In the genomic region with DNA sequence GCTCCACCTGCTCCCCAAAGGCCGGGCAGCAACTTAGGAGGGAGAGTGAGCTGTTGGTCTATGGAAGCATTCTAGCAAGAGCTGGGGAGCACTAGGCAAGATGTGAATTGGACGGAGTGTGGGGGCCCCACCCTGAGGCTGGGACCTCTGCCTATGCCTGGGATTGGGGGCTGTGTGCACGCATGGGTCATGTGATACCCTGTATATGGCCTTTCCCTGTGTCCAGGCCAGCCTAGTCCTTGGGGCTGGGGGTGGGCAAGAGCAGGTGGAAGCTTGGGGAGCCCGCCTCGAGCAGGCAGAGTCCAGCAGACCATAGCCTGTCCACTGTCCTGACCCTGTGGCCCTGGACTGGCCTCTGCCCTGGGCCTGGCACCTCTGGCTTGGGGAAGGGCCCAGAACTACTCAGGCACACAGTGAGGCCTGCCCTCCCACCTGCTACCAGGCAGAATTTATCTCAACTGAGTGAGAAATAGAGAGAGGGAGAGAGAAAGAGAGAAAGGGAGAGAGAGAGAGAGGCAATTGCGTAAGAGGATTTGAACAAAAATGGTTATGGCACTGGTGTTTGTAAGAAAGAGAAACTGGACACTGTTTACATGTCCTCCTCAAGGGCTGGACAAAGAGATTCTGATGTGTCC, we compare ENCODE assay signal across 1 cellular context.
TF ChIP-seq lines count a peak whose summit lies in the region.

No MANE protein-coding gene starts in this region.

TF ChIP-seq in HepG2, 621 proteins besides CTCF, POLR2A, EP300 and RAD21 (continued from another document and continues in another):
- no peak for TF ChIP-seq CSRNP2 (CRISPR knock-in tag; conservative IDR thresholded peaks at IDR 0.05; ENCODE audit: low read depth)
- no peak for TF ChIP-seq PCBP2 (optimal IDR thresholded peaks at IDR 0.05; ENCODE audit: low read depth, low read length, poor library complexity, severe bottlenecking)
- no peak for TF ChIP-seq ZNF660 (CRISPR knock-in tag; IDR thresholded peaks at IDR 0.05; ENCODE audit: borderline replicate concordance, low read depth)
- TF ChIP-seq ZNF232 (CRISPR knock-in tag; IDR thresholded peaks at IDR 0.05; ENCODE audit: borderline replicate concordance): 0 out of 2 replicates have a peak, but pooled peaks have one; percentile 24
- no peak for TF ChIP-seq RBFOX2 (IDR thresholded peaks at IDR 0.05; ENCODE audit: low read depth, low read length)
- no peak; the same call in 1 of the 2 replicates for TF ChIP-seq SPEN (CRISPR knock-in tag; IDR thresholded peaks at IDR 0.05; ENCODE audit: low read depth)
- TF ChIP-seq TEF (CRISPR knock-in tag; IDR thresholded peaks at IDR 0.05): no peak
- TF ChIP-seq NRL (CRISPR knock-in tag; IDR thresholded peaks at IDR 0.05; ENCODE audit: borderline replicate concordance): peak; percentile 74; the same call in 1 of the 2 replicates
- TF ChIP-seq TMF1 (CRISPR knock-in tag; IDR thresholded peaks at IDR 0.05; ENCODE audit: low read depth): no peak
- TF ChIP-seq, protein P1, sequence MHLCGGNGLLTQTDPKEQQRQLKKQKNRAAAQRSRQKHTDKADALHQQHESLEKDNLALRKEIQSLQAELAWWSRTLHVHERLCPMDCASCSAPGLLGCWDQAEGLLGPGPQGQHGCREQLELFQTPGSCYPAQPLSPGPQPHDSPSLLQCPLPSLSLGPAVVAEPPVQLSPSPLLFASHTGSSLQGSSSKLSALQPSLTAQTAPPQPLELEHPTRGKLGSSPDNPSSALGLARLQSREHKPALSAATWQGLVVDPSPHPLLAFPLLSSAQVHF (CRISPR knock-in tag; IDR thresholded peaks at IDR 0.05): no peak
- 0 out of 2 replicates have a peak, but pooled peaks have one; percentile 21 for TF ChIP-seq FOXK1 (CRISPR knock-in tag; IDR thresholded peaks at IDR 0.05; ENCODE audit: borderline replicate concordance, low read depth)
- no peak for TF ChIP-seq ARNT2 (CRISPR knock-in tag; IDR thresholded peaks at IDR 0.05; ENCODE audit: low read depth)
- TF ChIP-seq ZNF766 (CRISPR knock-in tag; IDR thresholded peaks at IDR 0.05; ENCODE audit: borderline replicate concordance): no peak
- TF ChIP-seq, protein P2, sequence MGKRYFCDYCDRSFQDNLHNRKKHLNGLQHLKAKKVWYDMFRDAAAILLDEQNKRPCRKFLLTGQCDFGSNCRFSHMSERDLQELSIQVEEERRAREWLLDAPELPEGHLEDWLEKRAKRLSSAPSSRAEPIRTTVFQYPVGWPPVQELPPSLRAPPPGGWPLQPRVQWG (CRISPR knock-in tag; IDR thresholded peaks at IDR 0.05; ENCODE audit: borderline replicate concordance, low read depth): no peak
- TF ChIP-seq ZSCAN25 (CRISPR knock-in tag; IDR thresholded peaks at IDR 0.05): peak; percentile 53; the same call in 1 of the 2 replicates
- TF ChIP-seq ZFP91 (CRISPR knock-in tag; IDR thresholded peaks at IDR 0.05; ENCODE audit: borderline replicate concordance): no peak
- no peak for TF ChIP-seq PHF8 (CRISPR knock-in tag; IDR thresholded peaks at IDR 0.05)
- TF ChIP-seq UBTF (CRISPR knock-in tag; IDR thresholded peaks at IDR 0.05): 0 out of 2 replicates have a peak, but pooled peaks have one; percentile 28
- TF ChIP-seq ZNF816 (CRISPR knock-in tag; IDR thresholded peaks at IDR 0.05; ENCODE audit: borderline replicate concordance): no peak
- 0 out of 2 replicates have a peak, but pooled peaks have one; percentile 23 for TF ChIP-seq ZNF639 (CRISPR knock-in tag; conservative IDR thresholded peaks at IDR 0.05)
- no peak for TF ChIP-seq ZNF124 (CRISPR knock-in tag; IDR thresholded peaks at IDR 0.05)
- TF ChIP-seq ONECUT2 (CRISPR knock-in tag; IDR thresholded peaks at IDR 0.05): no peak
- TF ChIP-seq, protein P3, sequence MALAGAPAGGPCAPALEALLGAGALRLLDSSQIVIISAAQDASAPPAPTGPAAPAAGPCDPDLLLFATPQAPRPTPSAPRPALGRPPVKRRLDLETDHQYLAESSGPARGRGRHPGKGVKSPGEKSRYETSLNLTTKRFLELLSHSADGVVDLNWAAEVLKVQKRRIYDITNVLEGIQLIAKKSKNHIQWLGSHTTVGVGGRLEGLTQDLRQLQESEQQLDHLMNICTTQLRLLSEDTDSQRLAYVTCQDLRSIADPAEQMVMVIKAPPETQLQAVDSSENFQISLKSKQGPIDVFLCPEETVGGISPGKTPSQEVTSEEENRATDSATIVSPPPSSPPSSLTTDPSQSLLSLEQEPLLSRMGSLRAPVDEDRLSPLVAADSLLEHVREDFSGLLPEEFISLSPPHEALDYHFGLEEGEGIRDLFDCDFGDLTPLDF (CRISPR knock-in tag; IDR thresholded peaks at IDR 0.05): no peak
- no peak for TF ChIP-seq MED13 (CRISPR knock-in tag; IDR thresholded peaks at IDR 0.05)
- TF ChIP-seq MIER2 (CRISPR knock-in tag; IDR thresholded peaks at IDR 0.05): no peak
- no peak for TF ChIP-seq ZNF142 (CRISPR knock-in tag; IDR thresholded peaks at IDR 0.05)
- TF ChIP-seq EED (CRISPR knock-in tag; IDR thresholded peaks at IDR 0.05): no peak
- TF ChIP-seq ZFP36 (IDR thresholded peaks at IDR 0.05; ENCODE audit: borderline replicate concordance, low read depth, low read length, partially characterized antibody): no peak
- TF ChIP-seq RBM39 (IDR thresholded peaks at IDR 0.05; ENCODE audit: low read depth, low read length, poor library complexity, severe bottlenecking): no peak
- TF ChIP-seq ZNF256 (CRISPR knock-in tag; conservative IDR thresholded peaks at IDR 0.05): no peak
- TF ChIP-seq SMARCC2 (IDR thresholded peaks at IDR 0.05): no peak
- TF ChIP-seq, protein P4, sequence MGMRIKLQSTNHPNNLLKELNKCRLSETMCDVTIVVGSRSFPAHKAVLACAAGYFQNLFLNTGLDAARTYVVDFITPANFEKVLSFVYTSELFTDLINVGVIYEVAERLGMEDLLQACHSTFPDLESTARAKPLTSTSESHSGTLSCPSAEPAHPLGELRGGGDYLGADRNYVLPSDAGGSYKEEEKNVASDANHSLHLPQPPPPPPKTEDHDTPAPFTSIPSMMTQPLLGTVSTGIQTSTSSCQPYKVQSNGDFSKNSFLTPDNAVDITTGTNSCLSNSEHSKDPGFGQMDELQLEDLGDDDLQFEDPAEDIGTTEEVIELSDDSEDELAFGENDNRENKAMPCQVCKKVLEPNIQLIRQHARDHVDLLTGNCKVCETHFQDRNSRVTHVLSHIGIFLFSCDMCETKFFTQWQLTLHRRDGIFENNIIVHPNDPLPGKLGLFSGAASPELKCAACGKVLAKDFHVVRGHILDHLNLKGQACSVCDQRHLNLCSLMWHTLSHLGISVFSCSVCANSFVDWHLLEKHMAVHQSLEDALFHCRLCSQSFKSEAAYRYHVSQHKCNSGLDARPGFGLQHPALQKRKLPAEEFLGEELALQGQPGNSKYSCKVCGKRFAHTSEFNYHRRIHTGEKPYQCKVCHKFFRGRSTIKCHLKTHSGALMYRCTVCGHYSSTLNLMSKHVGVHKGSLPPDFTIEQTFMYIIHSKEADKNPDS (CRISPR knock-in tag; IDR thresholded peaks at IDR 0.05): no peak
- TF ChIP-seq IRF2 (CRISPR knock-in tag; IDR thresholded peaks at IDR 0.05): no peak; the same call in 1 of the 2 replicates
- TF ChIP-seq CHD4 (IDR thresholded peaks at IDR 0.05; ENCODE audit: borderline replicate concordance, low read length): peak; percentile 38; the same call in 1 of the 2 replicates
- TF ChIP-seq DR1 (CRISPR knock-in tag; IDR thresholded peaks at IDR 0.05): 0 out of 2 replicates have a peak, but pooled peaks have one; percentile 24
- TF ChIP-seq NAIF1 (CRISPR knock-in tag; IDR thresholded peaks at IDR 0.05; ENCODE audit: borderline replicate concordance): peak; percentile 46; the same call in 1 of the 2 replicates
